1 cellular context compared by ENCODE assay signal in genomic region chr19:40464059-40465024, GRCh38.
TF ChIP-seq lines count a peak whose summit lies in the region.

No MANE protein-coding gene starts in this region.

TF ChIP-seq in SK-N-SH, 30 proteins besides CTCF, POLR2A, EP300 and RAD21:
- no peak for TF ChIP-seq ZBTB33 (IDR thresholded peaks at IDR 0.05; ENCODE audit: borderline replicate concordance, low read depth)
- TF ChIP-seq CHD2 (IDR thresholded peaks at IDR 0.05; ENCODE audit: low read length, partially characterized antibody) = no peak
- TF ChIP-seq ELF1 (IDR thresholded peaks at IDR 0.05) = no peak
- TF ChIP-seq FOXJ3 (CRISPR knock-in tag; IDR thresholded peaks at IDR 0.05) = no peak
- TF ChIP-seq SMC3 (IDR thresholded peaks at IDR 0.05; ENCODE audit: low read depth, low read length) = peak; percentile 53
- TF ChIP-seq MAX (IDR thresholded peaks at IDR 0.05; ENCODE audit: low read depth) = no peak
- no peak for TF ChIP-seq TEAD4 (IDR thresholded peaks at IDR 0.05; ENCODE audit: borderline replicate concordance, insufficient read depth)
- no peak for TF ChIP-seq IRF3 (IDR thresholded peaks at IDR 0.05; ENCODE audit: low read depth, low read length)
- no peak for TF ChIP-seq RCOR1 (IDR thresholded peaks at IDR 0.05; ENCODE audit: low read length)
- TF ChIP-seq FOSL2 (IDR thresholded peaks at IDR 0.05; ENCODE audit: borderline replicate concordance, low read depth) = peak; percentile 73
- no peak for TF ChIP-seq JUND (IDR thresholded peaks at IDR 0.05)
- TF ChIP-seq YY1 (IDR thresholded peaks at IDR 0.05; ENCODE audit: low read depth) = no peak
- no peak; the same call in 1 of the 2 replicates for TF ChIP-seq USF1 (IDR thresholded peaks at IDR 0.05; ENCODE audit: borderline replicate concordance, low read depth)
- TF ChIP-seq RXRA (IDR thresholded peaks at IDR 0.05; ENCODE audit: borderline replicate concordance, low read depth) = no peak
- no peak for TF ChIP-seq REST (IDR thresholded peaks at IDR 0.05; ENCODE audit: low read depth, low read length)
- no peak for TF ChIP-seq MXI1 (IDR thresholded peaks at IDR 0.05; ENCODE audit: low read depth, low read length)
- no peak for TF ChIP-seq EZH2phosphoT487 (IDR thresholded peaks at IDR 0.05; ENCODE audit: borderline replicate concordance, low read depth)
